ENCODE assay signal across 16 cellular contexts in genomic region chr20:32236048-32236533, GRCh38. TPM values are rescaled to one million over a fixed set of nuclear protein-coding genes. Genes with fewer than 3 reads are reported as not detected.
DNase-seq lines count a peak whose midpoint lies in the region; ATAC-seq and TF ChIP-seq lines count a peak whose summit lies in the region.
"Had no signal": no experiment of that assay in that cellular context is flagged by ENCODE, and none has a peak within 500 bp of the region (broad histone marks: within the 10 kb centered on the region; RNA-seq: fewer than 3 reads in every experiment).

No MANE protein-coding gene starts in this region.

- H3K9me3 ChIP-seq in CD4-positive, alpha-beta memory T cell (ENCODE audit: control insufficient read depth in 1 of 2, low read length in 2 of 2), result no peaks in the 10 kb centered on the region
- H3K9me3 ChIP-seq in RWPE2 (ENCODE audit: severe bottlenecking) (no peaks in the 10 kb centered on the region), mucosa of rectum (ENCODE audit: control insufficient read depth in 2 of 2, low read length in 2 of 2) (no peaks in the 10 kb centered on the region)

- CTCF ChIA-PET in CD4-positive, alpha-beta memory T cell (lab: Charles Lee; ENCODE audit: partially characterized antibody), result no interaction called here

- H3K4me1 ChIP-seq in CD4-positive, alpha-beta memory T cell (ENCODE audit: insufficient read depth, low read length), result peaks cover 22% of the 10 kb centered on the region
- H3K4me1 ChIP-seq in RWPE2 (ENCODE audit: insufficient read depth, poor library complexity, severe bottlenecking) (peaks cover 7% of the 10 kb centered on the region), mucosa of rectum (ENCODE audit: control insufficient read depth in 2 of 2, insufficient read depth in 2 of 2, low read length in 2 of 2) (peaks cover 21 to 27% of the 10 kb centered on the region in 2 donors)

- TF ChIP-seq POLR2A in GM18505 (IDR thresholded peaks at IDR 0.05; ENCODE audit: borderline replicate concordance, extremely low read depth, insufficient read depth, insufficient read length), result no peak

- H3K27me3 ChIP-seq in CD4-positive, alpha-beta memory T cell (ENCODE audit: insufficient read depth, low read length), result no peaks in the 10 kb centered on the region
- H3K27me3 ChIP-seq in RWPE2 (ENCODE audit: insufficient read depth, poor library complexity, severe bottlenecking) (no peaks in the 10 kb centered on the region), dorsolateral prefrontal cortex (no peaks in the 10 kb centered on the region), mucosa of rectum (ENCODE audit: control insufficient read depth in 2 of 2, insufficient read depth in 2 of 2, low read length in 2 of 2) (no peaks in the 10 kb centered on the region)

- H3K9ac ChIP-seq in mucosa of rectum (ENCODE audit: low read depth in 1 of 2, low read length in 2 of 2), result peak overlapping the region; percentile 30 to 41

- H3K27ac ChIP-seq in CD4-positive, alpha-beta memory T cell (ENCODE audit: low read depth, low read length), result no peak overlapping the region
- no peak overlapping the region for H3K27ac ChIP-seq in RWPE2 (ENCODE audit: poor library complexity, severe bottlenecking)
- peak overlapping the region in 34 of 59 donors; percentile 2 to 75 (median 48) for H3K27ac ChIP-seq in dorsolateral prefrontal cortex
- H3K27ac ChIP-seq in mucosa of rectum (ENCODE audit: low read depth in 2 of 2, low read length in 2 of 2), result peak overlapping the region; percentile 73 to 80

- peaks cover 24% of the 10 kb centered on the region for H3K36me3 ChIP-seq in CD4-positive, alpha-beta memory T cell (ENCODE audit: insufficient read depth, low read length)
- H3K36me3 ChIP-seq in RWPE2 (ENCODE audit: low read depth) (peaks cover 47% of the 10 kb centered on the region), mucosa of rectum (ENCODE audit: control insufficient read depth in 2 of 2, insufficient read depth in 2 of 2, low read length in 2 of 2) (peaks cover 35 to 42% of the 10 kb centered on the region in 2 donors)

- H3K4me3 ChIP-seq in CD4-positive, alpha-beta memory T cell (ENCODE audit: low read length in 2 of 2), result no peak overlapping the region
- no peak overlapping the region for H3K4me3 ChIP-seq in RWPE2 (ENCODE audit: severe bottlenecking)
- H3K4me3 ChIP-seq in dorsolateral prefrontal cortex, result no peak overlapping the region
- H3K4me3 ChIP-seq in mucosa of rectum (ENCODE audit: low read length in 2 of 2), result no peak overlapping the region

- H3K4me1 Mint-ChIP-seq in CD4-positive, alpha-beta memory T cell, result peaks cover 20 to 39% (median 29%) of the 10 kb centered on the region in 4 donors

- ATAC-seq in RWPE2 (ENCODE audit: low read depth) (peak; percentile 69), GM18867 (IDR thresholded peaks at IDR 0.05; ENCODE audit: unreplicated experiment) (no peak), GM18505 (IDR thresholded peaks at IDR 0.05; ENCODE audit: unreplicated experiment) (no peak), HG03196 (IDR thresholded peaks at IDR 0.05; ENCODE audit: unreplicated experiment) (no peak)

- peak overlapping the region in 6 of 7 donors; percentile 61 to 89 (median 80) for H3K27ac Mint-ChIP-seq in CD4-positive, alpha-beta memory T cell

- H3K27me3 Mint-ChIP-seq in CD4-positive, alpha-beta memory T cell, result no peaks in the 10 kb centered on the region

- TF ChIP-seq CTCF in RWPE2 (IDR thresholded peaks at IDR 0.05; ENCODE audit: poor library complexity, severe bottlenecking), result no peak
- TF ChIP-seq CTCF in dorsolateral prefrontal cortex (IDR thresholded peaks at IDR 0.05 in 54 of 56, conservative IDR thresholded peaks at IDR 0.05 in 2 of 56; ENCODE audit: low read depth in 1 of 56, partially characterized antibody in 56 of 56), result no peak

- no peak overlapping the region for H3K4me3 Mint-ChIP-seq in CD4-positive, alpha-beta memory T cell

- H3K36me3 Mint-ChIP-seq in CD4-positive, alpha-beta memory T cell, result peaks cover 25 to 45% of the 10 kb centered on the region in 2 donors

- no peaks in the 10 kb centered on the region for H3K9me3 Mint-ChIP-seq in CD4-positive, alpha-beta memory T cell

- DNase-seq in CD4-positive, alpha-beta memory T cell, result no peak
- DNase-seq in RWPE2 (ENCODE audit: low spot score), result no peak
- no peak for DNase-seq in dorsolateral prefrontal cortex
- DNase-seq in stimulated activated CD4-positive, alpha-beta T cell treated with anti-CD3 and anti-CD28 coated beads, Interleukin-4, amount 100 ng/mL, for 1 hour, result no peak
- DNase-seq: amygdala; hypothalamus; IMR-90; MM.1S; NCI-H1694; NCI-H446 treated with DMSO at 0.1 percent for 48 hours; Right ventricle myocardium superior; stimulated activated CD4-positive, alpha-beta T cell treated with anti-CD3 and anti-CD28 coated beads, Interleukin-15, amount 100 ng/mL, for 24 hours had no signal

- POLR2A ChIA-PET in CD4-positive, alpha-beta memory T cell (lab: Charles Lee; ENCODE audit: partially characterized antibody), result no interaction called here

- intact Hi-C loops in CD4-positive, alpha-beta memory T cell (cut with micrococcal nuclease), result no loop called here
- intact Hi-C loops in dorsolateral prefrontal cortex (cut with DNase I), result no loop called here

RNA-seq across cellular contexts. Expression of gene POFUT1, which starts 28.4 kb away (rescaled TPM):
- 10 to 100 TPM; 19.7 to 20.8 TPM for total RNA-seq in CD4-positive, alpha-beta memory T cell
- 10 to 100 TPM; 13.0 to 17.8 TPM for polyA plus RNA-seq in CD4-positive, alpha-beta memory T cell
- 10 to 100 TPM; 10.1 to 21.0 (median 14.4) TPM for total RNA-seq in dorsolateral prefrontal cortex

RNA-seq across cellular contexts. Expression of gene PLAGL2, which starts 28.5 kb away (rescaled TPM):
- total RNA-seq in CD4-positive, alpha-beta memory T cell, result 10 to 100 TPM; 18.7 to 20.7 TPM
- polyA plus RNA-seq in CD4-positive, alpha-beta memory T cell, result 1 to 10 TPM; 1.1 to 5.3 TPM
- total RNA-seq in dorsolateral prefrontal cortex, result 10 to 100 TPM in 59 of 120 experiments, 1 to 10 TPM in 61; 6.0 to 16.0 (median 10.0) TPM

RNA-seq across cellular contexts. Expression of gene KIF3B, which starts 41.4 kb away (rescaled TPM):
- 10 to 100 TPM; 14.2 to 14.5 TPM for total RNA-seq in CD4-positive, alpha-beta memory T cell
- 1 to 10 TPM; 1.6 to 5.2 TPM for polyA plus RNA-seq in CD4-positive, alpha-beta memory T cell
- 10 to 100 TPM; 27.3 to 89.7 (median 65.4) TPM for total RNA-seq in dorsolateral prefrontal cortex

Comparison
In these comparisons a context has a peak if more than half of its experiments do, and no peak if none do; other contexts are left out.
1. H3K27ac ChIP-seq: peak in dorsolateral prefrontal cortex (34 of 59) and mucosa of rectum (2 of 2); none in CD4-positive, alpha-beta memory T cell (single experiment) and RWPE2 (single experiment).